In the genomic region with DNA sequence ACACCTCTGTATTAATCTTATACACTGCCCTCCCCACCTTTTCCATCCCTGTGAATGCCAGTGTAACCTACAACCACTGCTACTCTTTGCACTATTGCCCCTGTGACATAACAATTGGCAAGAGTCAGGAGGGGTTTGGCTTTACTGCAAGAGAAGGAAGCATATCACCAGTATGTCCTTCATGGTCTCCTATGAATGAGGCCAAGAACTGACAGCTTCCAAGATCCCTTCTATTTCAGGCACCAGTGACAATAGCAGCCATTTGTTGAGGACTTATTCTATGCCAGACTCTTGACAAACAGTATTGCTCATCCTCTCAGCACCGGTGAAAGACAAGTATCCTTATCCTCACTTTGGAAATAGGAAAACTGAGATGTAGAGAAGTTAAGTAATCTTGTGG, we compare ENCODE assay signal across 24 cellular contexts.
"Had no signal": no experiment of that assay in that cellular context is flagged by ENCODE, and none has a peak within 500 bp of the region (broad histone marks: within the 10 kb centered on the region; RNA-seq: fewer than 3 reads in every experiment).

No MANE protein-coding gene starts in this region.

- ATAC-seq: activated T-helper 17 cell treated with anti-CD3 and anti-CD28 coated beads, Interleukin-2, amount 50 U/mL, for 72 hours; T-helper 17 cell had no signal

- H3K9me3 Mint-ChIP-seq: activated CD4-positive, alpha-beta memory T cell treated with anti-CD3 and anti-CD28 coated beads for 36 hours; activated CD4-positive, alpha-beta T cell treated with anti-CD3 and anti-CD28 coated beads, Interleukin-2, amount 10 ng/mL, durations not matched to agents 7 days and 5 days; activated naive CD4-positive, alpha-beta T cell treated with anti-CD3 and anti-CD28 coated beads, Interleukin-2, amount 10 ng/mL, durations not matched to agents 7 days and 5 days; activated naive CD8-positive, alpha-beta T cell treated with anti-CD3 and anti-CD28 coated beads, Interleukin-2, amount 10 ng/mL, durations not matched to agents 7 days and 5 days; activated T-helper 17 cell treated with anti-CD3 and anti-CD28 coated beads, Interleukin-2, amount 50 U/mL, for 72 hours had no signal

- H3K9ac ChIP-seq: KMS-11 had no signal

- H3K36me3 Mint-ChIP-seq: activated CD4-positive, alpha-beta memory T cell treated with anti-CD3 and anti-CD28 coated beads for 36 hours; activated naive CD4-positive, alpha-beta T cell treated with anti-CD3 and anti-CD28 coated beads, Interleukin-2, amount 10 ng/mL, durations not matched to agents 7 days and 5 days; activated naive CD8-positive, alpha-beta T cell treated with anti-CD3 and anti-CD28 coated beads, Interleukin-2, amount 10 ng/mL, durations not matched to agents 7 days and 5 days had no signal

- H3K4me3 Mint-ChIP-seq: activated CD4-positive, alpha-beta memory T cell treated with anti-CD3 and anti-CD28 coated beads for 36 hours; activated CD4-positive, alpha-beta T cell treated with anti-CD3 and anti-CD28 coated beads, Interleukin-2, amount 10 ng/mL, durations not matched to agents 7 days and 5 days; activated naive CD4-positive, alpha-beta T cell treated with anti-CD3 and anti-CD28 coated beads, Interleukin-2, amount 10 ng/mL, durations not matched to agents 7 days and 5 days; activated naive CD8-positive, alpha-beta T cell treated with anti-CD3 and anti-CD28 coated beads, Interleukin-2, amount 10 ng/mL, durations not matched to agents 7 days and 5 days; activated T-helper 17 cell treated with anti-CD3 and anti-CD28 coated beads, Interleukin-2, amount 50 U/mL, for 72 hours; T-helper 17 cell had no signal

- H3K27me3 ChIP-seq: MG63, Peyer's patch had no signal

- H3K4me3 ChIP-seq: adrenal gland, MG63, Peyer's patch had no signal

- DNase-seq: activated CD4-positive, alpha-beta memory T cell treated with anti-CD3 and anti-CD28 coated beads for 36 hours; activated CD4-positive, alpha-beta T cell treated with anti-CD3 and anti-CD28 coated beads, Interleukin-2, amount 10 ng/mL, durations not matched to agents 7 days and 5 days; activated CD4-positive, CD25-positive, alpha-beta regulatory T cell; activated gamma-delta T cell treated with Interleukin-2 at 50 U/mL for 16 hours; activated naive CD4-positive, alpha-beta T cell treated with anti-CD3 and anti-CD28 coated beads, Interleukin-2, amount 10 ng/mL, durations not matched to agents 7 days and 5 days; activated naive CD8-positive, alpha-beta T cell treated with anti-CD3 and anti-CD28 coated beads, Interleukin-2, amount 10 ng/mL, durations not matched to agents 7 days and 5 days; activated T-cell treated with anti-CD3 and anti-CD28 coated beads, Interleukin-2, amount 50 U/mL, for 48 hours; adrenal gland; anterior cingulate cortex; caudate nucleus; MG63; MV-4-11; NCI-H1092 treated with DMSO at 0.1 percent for 48 hours; NCI-H1436; NCI-H1694 treated with DMSO at 0.1 percent for 48 hours; NCI-H2029 treated with DMSO at 0.1 percent for 48 hours; NCI-H524; Peyer's patch; SHP77 treated with DMSO at 0.1 percent for 48 hours; T-helper 17 cell had no signal

- H3K4me1 ChIP-seq: adrenal gland, Peyer's patch had no signal

- H3K9me3 ChIP-seq: adrenal gland, MG63, Peyer's patch had no signal

- H3K27ac Mint-ChIP-seq: activated CD4-positive, alpha-beta memory T cell treated with anti-CD3 and anti-CD28 coated beads for 36 hours; activated CD4-positive, alpha-beta T cell treated with anti-CD3 and anti-CD28 coated beads, Interleukin-2, amount 10 ng/mL, durations not matched to agents 7 days and 5 days; activated naive CD4-positive, alpha-beta T cell treated with anti-CD3 and anti-CD28 coated beads, Interleukin-2, amount 10 ng/mL, durations not matched to agents 7 days and 5 days; activated naive CD8-positive, alpha-beta T cell treated with anti-CD3 and anti-CD28 coated beads, Interleukin-2, amount 10 ng/mL, durations not matched to agents 7 days and 5 days; activated T-helper 17 cell treated with anti-CD3 and anti-CD28 coated beads, Interleukin-2, amount 50 U/mL, for 72 hours; T-helper 17 cell had no signal

- H3K27ac ChIP-seq: adrenal gland, KMS-11, Peyer's patch, RWPE1, VCaP had no signal

- H3K36me3 ChIP-seq: adrenal gland, MG63, Peyer's patch had no signal

- H3K27me3 Mint-ChIP-seq: activated CD4-positive, alpha-beta memory T cell treated with anti-CD3 and anti-CD28 coated beads for 36 hours had no signal
